In genomic region chr5:85441138-85441537, GRCh38 we compare ENCODE assay signal across 1 cellular context.
TF ChIP-seq lines count a peak whose summit lies in the region.

No MANE protein-coding gene starts in this region.

TF ChIP-seq in SK-N-SH treated with all-trans-retinoic acid at 6 μM for 48 hours, 23 proteins besides CTCF, POLR2A, EP300 and RAD21 (continued from another document):
- TF ChIP-seq POU6F1 (CRISPR knock-in tag; IDR thresholded peaks at IDR 0.05; ENCODE audit: borderline replicate concordance, low read depth) (no peak), PPARA (CRISPR knock-in tag; IDR thresholded peaks at IDR 0.05; ENCODE audit: borderline replicate concordance) (no peak), CREB5 (CRISPR knock-in tag; IDR thresholded peaks at IDR 0.05; ENCODE audit: low read depth) (no peak)
TF ChIP-seq in SK-N-SH treated with all-trans-retinoic acid at 6 μM for 48 hours: peak in this region for 0.
